Comparison of ENCODE assay signal across 8 cellular contexts in the genomic region with DNA sequence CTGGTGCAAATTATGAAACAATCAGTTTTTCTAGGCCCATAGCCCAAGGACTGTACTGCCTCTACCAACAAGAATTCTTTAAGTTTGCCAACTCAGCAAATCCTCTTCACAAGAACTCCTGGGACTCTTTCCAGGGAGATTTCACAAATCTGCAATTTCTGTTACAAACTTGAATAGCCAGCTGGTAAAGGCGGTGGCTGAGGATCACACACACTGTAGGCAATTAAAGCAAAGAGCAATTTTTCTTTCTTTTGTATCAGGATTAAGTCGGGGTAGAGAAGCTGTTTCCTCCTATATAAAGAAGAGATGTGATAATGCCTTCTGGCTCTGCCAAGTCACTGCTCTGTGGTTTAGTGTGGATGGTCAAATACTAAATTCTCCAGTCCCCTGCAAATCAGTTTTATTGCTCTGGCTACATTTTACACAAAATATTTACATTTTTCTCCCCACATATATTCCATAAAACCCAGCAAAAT. TPM values are rescaled to one million over a fixed set of nuclear protein-coding genes. Genes with fewer than 3 reads are reported as not detected.
DNase-seq lines count a peak whose midpoint lies in the region; ATAC-seq and TF ChIP-seq lines count a peak whose summit lies in the region.

No MANE protein-coding gene starts in this region.

- no peaks in the 10 kb centered on the region for H3K9me3 ChIP-seq in OCI-LY7 (ENCODE audit: low read length)

- H3K4me3 ChIP-seq in OCI-LY7 (ENCODE audit: low read depth, low read length, poor library complexity, severe bottlenecking) (peak overlapping the region; percentile 68), H7 (ENCODE audit: insufficient read depth, low read depth, low read length) (no peak overlapping the region)

- no peak overlapping the region for H3K27ac ChIP-seq in OCI-LY7 (ENCODE audit: low read depth, low read length, poor library complexity, severe bottlenecking)

- ATAC-seq in GM18868 (IDR thresholded peaks at IDR 0.05; ENCODE audit: unreplicated experiment) (no peak), HG02759 (IDR thresholded peaks at IDR 0.05; ENCODE audit: unreplicated experiment) (no peak)

- POLR2A ChIA-PET in OCI-LY7 (lab: Charles Lee) = interaction anchor here (2.4 to 2.8 kb wide), 2 partner anchors 87 to 96 kb away, joined by 13 to 22 read pairs; no protein-coding TSS in a partner anchor

- no peak for TF ChIP-seq CTCF in OCI-LY7 (conservative IDR thresholded peaks at IDR 0.05; ENCODE audit: low read length)

- no peaks in the 10 kb centered on the region; the same call in 1 of the 2 replicates for H3K27me3 ChIP-seq in H7 (ENCODE audit: control insufficient read depth, insufficient read depth, low read length)

- peaks cover 23% of the 10 kb centered on the region for H3K79me2 ChIP-seq in OCI-LY7 (ENCODE audit: insufficient read depth, low read depth, low read length)

- H3K9me2 ChIP-seq in OCI-LY7 (ENCODE audit: insufficient read depth, low read length) = no peaks in the 10 kb centered on the region

- DNase-seq in GM04504 (ENCODE audit: low read depth) (peak; percentile 94), OCI-LY7 (ENCODE audit: low spot score) (no peak), dermis blood vessel endothelial cell (peak; percentile 13), myocyte (ENCODE audit: low read depth) (peak; percentile 81), H7 (no peak)
- no peak for DNase-seq in stimulated activated CD4-positive, alpha-beta T cell treated with anti-CD3 and anti-CD28 coated beads, Interleukin-4, amount 100 ng/mL, for 4 hours

- CTCF ChIA-PET in OCI-LY7 (lab: Charles Lee; ENCODE audit: unreplicated experiment) = no interaction called here

- H3K36me3 ChIP-seq in OCI-LY7 (ENCODE audit: insufficient read depth, low read length) (peaks cover 3% of the 10 kb centered on the region; the same call in 1 of the 2 replicates), H7 (replicated peaks; ENCODE audit: control insufficient read depth, insufficient read depth, low read length) (no peaks in the 10 kb centered on the region)

- peaks cover 4% of the 10 kb centered on the region for H3K4me1 ChIP-seq in OCI-LY7 (ENCODE audit: insufficient read depth, low read length, poor library complexity, severe bottlenecking)

- peak overlapping the region; percentile 81 for H3K4me2 ChIP-seq in OCI-LY7 (ENCODE audit: low read length)

- no peak overlapping the region for H2AFZ ChIP-seq in OCI-LY7 (ENCODE audit: low read length)

- BruUV-seq in OCI-LY7 (replicated peaks; lab: Mats Ljungman, UMichigan) = no TSS peak

- H4K20me1 ChIP-seq in OCI-LY7 (ENCODE audit: insufficient read depth, low read length) = no peaks in the 10 kb centered on the region

- intact Hi-C loops in OCI-LY7 (cut with micrococcal nuclease; ENCODE audit: unreplicated experiment) = no loop called here

RNA-seq across cellular contexts. Expression of a gene that starts 1.7 kb away (rescaled TPM):
- total RNA-seq in OCI-LY7 (2014; rRNA removed; shearing (Covaris generic)) = 22.5 and 36.0 TPM in 2 replicates
- total RNA-seq in OCI-LY7 (2022) = 27.7 and 32.1 TPM in 2 replicates
- total RNA-seq in dermis blood vessel endothelial cell = 107 and 140 TPM in 2 replicates
- 175 and 200 TPM in 2 replicates for total RNA-seq in myocyte
- polyA plus RNA-seq in myocyte (2012) = 79.6 TPM
- 81.9 and 104 TPM in 2 replicates for total RNA-seq in H7 (2014; rRNA removed; shearing (Covaris generic))

Comparison
In these comparisons a context has a peak if more than half of its experiments do, and no peak if none do; other contexts are left out.
1. DNase-seq: peak in GM04504 (single experiment), dermis blood vessel endothelial cell (single experiment) and myocyte (single experiment); none in OCI-LY7 (single experiment), stimulated activated CD4-positive, alpha-beta T cell treated with anti-CD3 and anti-CD28 coated beads, Interleukin-4, amount 100 ng/mL, for 4 hours (0 of 2) and H7 (single experiment).